In the genomic region with DNA sequence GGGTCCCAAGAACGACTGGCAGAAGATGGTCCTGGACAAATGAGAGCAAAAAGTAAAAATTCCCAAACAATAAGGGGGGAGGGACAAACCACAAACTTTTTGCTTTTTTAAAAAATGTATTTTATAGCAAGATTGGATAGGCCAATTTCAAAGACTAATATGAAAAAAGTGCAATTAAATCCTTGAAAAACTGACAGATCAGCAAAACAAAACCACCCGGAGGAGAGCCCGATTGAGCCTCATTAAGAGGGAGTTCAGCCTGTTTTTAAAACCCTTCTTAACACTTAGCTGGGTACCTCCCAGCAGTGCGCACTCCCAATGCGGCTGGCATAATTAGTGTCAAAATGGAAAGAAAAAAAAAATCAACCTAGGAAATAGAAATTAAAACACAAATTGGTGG, we compare ENCODE assay signal across 26 cellular contexts.
"Had no signal": no experiment of that assay in that cellular context is flagged by ENCODE, and none has a peak within 500 bp of the region (broad histone marks: within the 10 kb centered on the region; RNA-seq: fewer than 3 reads in every experiment).

No MANE protein-coding gene starts in this region.

- H3K9me3 ChIP-seq: spleen, thyroid gland had no signal

- H3K27me3 ChIP-seq: dorsolateral prefrontal cortex, spleen, thyroid gland had no signal

- H3K4me3 Mint-ChIP-seq: activated CD4-positive, alpha-beta memory T cell treated with anti-CD3 and anti-CD28 coated beads, Interleukin-2, amount 10 ng/mL, durations not matched to agents 7 days and 5 days; activated CD4-positive, alpha-beta T cell treated with anti-CD3 and anti-CD28 coated beads, Interleukin-2, amount 10 ng/mL, durations not matched to agents 24 days and 14 days; activated naive CD4-positive, alpha-beta T cell treated with anti-CD3 and anti-CD28 coated beads for 36 hours; activated naive CD8-positive, alpha-beta T cell treated with anti-CD3 and anti-CD28 coated beads, Interleukin-2, amount 10 ng/mL, durations not matched to agents 7 days and 5 days; activated T-cell treated with anti-CD3 and anti-CD28 coated beads, Interleukin-2, amount 50 U/mL, for 72 hours; effector memory CD8-positive, alpha-beta T cell; natural killer cell treated with Interleukin-12 subunit alpha and Interleukin-12 subunit beta and Interleukin-15 and Interleukin-18, amount 100 ng/mL, for 72 hours; T-helper 2 cell treated with Interferon-gamma antibody and Interleukin-4, amounts not matched to agents 5 μg/mL and 100 μg/mL, for 36 hours had no signal

- ATAC-seq: activated CD4-positive, CD25-positive, alpha-beta regulatory T cell treated with anti-CD3 and anti-CD28 coated beads, Interleukin-2, amount 50 U/mL, for 24 hours; activated T-cell treated with anti-CD3 and anti-CD28 coated beads, Interleukin-2, amount 50 U/mL, for 72 hours; effector memory CD8-positive, alpha-beta T cell; esophagus mucosa; left ventricle myocardium superior; natural killer cell treated with Interleukin-12 subunit alpha and Interleukin-12 subunit beta and Interleukin-15 and Interleukin-18, amount 100 ng/mL, for 72 hours had no signal

- H3K9me3 Mint-ChIP-seq: activated CD4-positive, alpha-beta memory T cell treated with anti-CD3 and anti-CD28 coated beads, Interleukin-2, amount 10 ng/mL, durations not matched to agents 7 days and 5 days; activated CD4-positive, alpha-beta T cell treated with anti-CD3 and anti-CD28 coated beads, Interleukin-2, amount 10 ng/mL, durations not matched to agents 24 days and 14 days; activated naive CD4-positive, alpha-beta T cell treated with anti-CD3 and anti-CD28 coated beads for 36 hours; activated naive CD8-positive, alpha-beta T cell treated with anti-CD3 and anti-CD28 coated beads, Interleukin-2, amount 10 ng/mL, durations not matched to agents 7 days and 5 days; activated T-cell treated with anti-CD3 and anti-CD28 coated beads, Interleukin-2, amount 50 U/mL, for 72 hours; effector memory CD8-positive, alpha-beta T cell; natural killer cell treated with Interleukin-12 subunit alpha and Interleukin-12 subunit beta and Interleukin-15 and Interleukin-18, amount 100 ng/mL, for 72 hours; T-helper 2 cell treated with Interferon-gamma antibody and Interleukin-4, amounts not matched to agents 5 μg/mL and 100 μg/mL, for 36 hours had no signal

- H3K36me3 ChIP-seq: spleen, thyroid gland had no signal

- H3K27ac Mint-ChIP-seq: activated CD4-positive, alpha-beta memory T cell treated with anti-CD3 and anti-CD28 coated beads, Interleukin-2, amount 10 ng/mL, durations not matched to agents 7 days and 5 days; activated CD4-positive, alpha-beta T cell treated with anti-CD3 and anti-CD28 coated beads, Interleukin-2, amount 10 ng/mL, durations not matched to agents 24 days and 14 days; activated naive CD4-positive, alpha-beta T cell treated with anti-CD3 and anti-CD28 coated beads for 36 hours; activated naive CD8-positive, alpha-beta T cell treated with anti-CD3 and anti-CD28 coated beads, Interleukin-2, amount 10 ng/mL, durations not matched to agents 7 days and 5 days; activated T-cell treated with anti-CD3 and anti-CD28 coated beads, Interleukin-2, amount 50 U/mL, for 72 hours; effector memory CD8-positive, alpha-beta T cell; natural killer cell treated with Interleukin-12 subunit alpha and Interleukin-12 subunit beta and Interleukin-15 and Interleukin-18, amount 100 ng/mL, for 72 hours; T-helper 2 cell treated with Interferon-gamma antibody and Interleukin-4, amounts not matched to agents 5 μg/mL and 100 μg/mL, for 36 hours had no signal

- H3K36me3 Mint-ChIP-seq: activated naive CD8-positive, alpha-beta T cell treated with anti-CD3 and anti-CD28 coated beads, Interleukin-2, amount 10 ng/mL, durations not matched to agents 7 days and 5 days; natural killer cell treated with Interleukin-12 subunit alpha and Interleukin-12 subunit beta and Interleukin-15 and Interleukin-18, amount 100 ng/mL, for 72 hours had no signal

- H3K27ac ChIP-seq: thyroid gland, VCaP had no signal

- DNase-seq: activated CD4-positive, alpha-beta memory T cell treated with anti-CD3 and anti-CD28 coated beads, Interleukin-2, amount 10 ng/mL, durations not matched to agents 7 days and 5 days; activated CD4-positive, alpha-beta T cell treated with anti-CD3 and anti-CD28 coated beads, Interleukin-2, amount 10 ng/mL, durations not matched to agents 24 days and 14 days; activated effector memory CD4-positive, alpha-beta T cell treated with Interleukin-2 at 50 U/mL for 16 hours; activated naive CD4-positive, alpha-beta T cell treated with anti-CD3 and anti-CD28 coated beads for 36 hours; activated naive CD8-positive, alpha-beta T cell treated with anti-CD3 and anti-CD28 coated beads, Interleukin-2, amount 10 ng/mL, durations not matched to agents 7 days and 5 days; activated T-cell treated with anti-CD3 and anti-CD28 coated beads, Interleukin-2, amount 50 U/mL, for 72 hours; amniotic stem cell; dorsolateral prefrontal cortex; effector memory CD8-positive, alpha-beta T cell; foreskin melanocyte; glutamatergic neuron; hippocampal formation; kidney glomerular epithelial cell; left ventricle myocardium superior; mammary epithelial cell; midbrain; occipital lobe; spleen; stimulated activated CD4-positive, alpha-beta T cell treated with anti-CD3 and anti-CD28 coated beads, Interleukin-4, amount 100 ng/mL, for 1 hour; stimulated activated naive CD4-positive, alpha-beta T cell treated with Interleukin-2 at 50 U/mL for 16 hours had no signal

- H3K4me3 ChIP-seq: dorsolateral prefrontal cortex, spleen, thyroid gland had no signal
